In genomic region chr21:17045214-17045835, GRCh38 we compare ENCODE assay signal across 8 cellular contexts.
A peak's percentile ranks its signal among the peaks of the same experiment; 100 is the strongest.
DNase-seq lines count a peak whose midpoint lies in the region; ATAC-seq, FAIRE-seq and TF ChIP-seq lines count a peak whose summit lies in the region.

No MANE protein-coding gene starts in this region.

- H3K4me1 Mint-ChIP-seq in CD4-positive, alpha-beta T cell (ENCODE audit: low read depth), result no peaks in the 10 kb centered on the region
- no peaks in the 10 kb centered on the region for H3K4me1 Mint-ChIP-seq in activated CD4-positive, alpha-beta T cell treated with anti-CD3 and anti-CD28 coated beads, Interleukin-2, amount 10 ng/mL, durations not matched to agents 7 days and 5 days

- no peaks in the 10 kb centered on the region for H3K9me2 ChIP-seq in DOHH2 (replicated peaks; ENCODE audit: control insufficient read depth, low read length)

- FAIRE-seq in GM12892 (lab: Jason Lieb, UNC), result no peak

- no peak overlapping the region for H3K27ac Mint-ChIP-seq in CD4-positive, alpha-beta T cell
- no peak overlapping the region for H3K27ac Mint-ChIP-seq in activated CD4-positive, alpha-beta T cell treated with anti-CD3 and anti-CD28 coated beads, Interleukin-2, amount 10 ng/mL, durations not matched to agents 7 days and 5 days

- no peaks in the 10 kb centered on the region for H4K20me1 ChIP-seq in DOHH2 (ENCODE audit: control insufficient read depth, insufficient read depth, low read depth, low read length)

- H3K27me3 Mint-ChIP-seq in CD4-positive, alpha-beta T cell, result no peaks in the 10 kb centered on the region
- no peaks in the 10 kb centered on the region for H3K27me3 Mint-ChIP-seq in activated CD4-positive, alpha-beta T cell treated with anti-CD3 and anti-CD28 coated beads, Interleukin-2, amount 10 ng/mL, durations not matched to agents 7 days and 5 days

- H3K79me2 ChIP-seq in DOHH2 (ENCODE audit: control insufficient read depth, low read length), result no peaks in the 10 kb centered on the region

- no peak for TF ChIP-seq POLR2A in GM12892 (IDR thresholded peaks at IDR 0.05; ENCODE audit: low read depth, low read length)

- POLR2A ChIA-PET in CD4-positive, alpha-beta T cell (lab: Charles Lee), result no interaction called here
- POLR2A ChIA-PET in activated CD4-positive, alpha-beta T cell treated with anti-CD3 and anti-CD28 coated beads, Interleukin-2, amount 10 ng/mL, durations not matched to agents 7 days and 5 days (lab: Charles Lee), result no interaction called here

- DNase-seq in NCI-H1417 (lab: John Stamatoyannopoulos, UW) (peak in 2 of 3 experiments; percentile 13 to 68), cerebellum (ENCODE audit: low spot score) (peak; percentile 10), myocyte (ENCODE audit: low read depth) (peak; percentile 61), GM12892 (ENCODE audit: insufficient read length) (no peak)
- DNase-seq in CD4-positive, alpha-beta T cell, result no peak
- DNase-seq in activated CD4-positive, alpha-beta T cell treated with anti-CD3 and anti-CD28 coated beads, Interleukin-2, amount 10 ng/mL, durations not matched to agents 7 days and 5 days, result no peak

- CTCF ChIA-PET in CD4-positive, alpha-beta T cell (lab: Charles Lee), result no interaction called here
- CTCF ChIA-PET in activated CD4-positive, alpha-beta T cell treated with anti-CD3 and anti-CD28 coated beads, Interleukin-2, amount 10 ng/mL, durations not matched to agents 7 days and 5 days (lab: Charles Lee), result no interaction called here

- H3K36me3 ChIP-seq in DOHH2 (ENCODE audit: control insufficient read depth, low read length), result no peaks in the 10 kb centered on the region

- H3K4me1 ChIP-seq in DOHH2 (ENCODE audit: control insufficient read depth, low read length), result no peaks in the 10 kb centered on the region

- no peak overlapping the region for H3K4me3 Mint-ChIP-seq in CD4-positive, alpha-beta T cell
- no peak overlapping the region for H3K4me3 Mint-ChIP-seq in activated CD4-positive, alpha-beta T cell treated with anti-CD3 and anti-CD28 coated beads, Interleukin-2, amount 10 ng/mL, durations not matched to agents 7 days and 5 days

- no peak for ATAC-seq in HG03095 (IDR thresholded peaks at IDR 0.05; ENCODE audit: unreplicated experiment)
- no peak for ATAC-seq in CD4-positive, alpha-beta T cell (ENCODE audit: poor library complexity)

- peaks cover 11% of the 10 kb centered on the region; the same call in 1 of the 2 replicates for H3K9me3 ChIP-seq in DOHH2 (ENCODE audit: control insufficient read depth, insufficient read depth, low read length)
- H3K9me3 ChIP-seq in CD4-positive, alpha-beta T cell (ENCODE audit: control insufficient read depth, low read length), result no peaks in the 10 kb centered on the region

- no peak overlapping the region for H3K27ac ChIP-seq in DOHH2 (ENCODE audit: low read depth, low read length)
- H3K27ac ChIP-seq in CD4-positive, alpha-beta T cell (ENCODE audit: low read depth, low read length), result no peak overlapping the region

- no peak overlapping the region for H3K4me3 ChIP-seq in DOHH2 (ENCODE audit: low read length)

- no peak overlapping the region for H3K4me2 ChIP-seq in DOHH2 (ENCODE audit: low read length)

- intact Hi-C loops in CD4-positive, alpha-beta T cell (cut with DNase I, micrococcal nuclease), result no loop called here

- H3K36me3 Mint-ChIP-seq in CD4-positive, alpha-beta T cell (ENCODE audit: low read depth), result no peaks in the 10 kb centered on the region
- no peaks in the 10 kb centered on the region for H3K36me3 Mint-ChIP-seq in activated CD4-positive, alpha-beta T cell treated with anti-CD3 and anti-CD28 coated beads, Interleukin-2, amount 10 ng/mL, durations not matched to agents 7 days and 5 days (ENCODE audit: low read depth)

- TF ChIP-seq CTCF in DOHH2 (IDR thresholded peaks at IDR 0.05; ENCODE audit: low read depth, low read length, poor library complexity, severe bottlenecking), result peak; percentile 56
- TF ChIP-seq CTCF in CD4-positive, alpha-beta T cell (IDR thresholded peaks at IDR 0.05), result no peak

- H3F3A ChIP-seq in DOHH2 (ENCODE audit: control insufficient read depth, insufficient read depth), result no peaks in the 10 kb centered on the region

- H3K27me3 ChIP-seq in DOHH2 (ENCODE audit: control insufficient read depth, low read length), result no peaks in the 10 kb centered on the region
- no peaks in the 10 kb centered on the region for H3K27me3 ChIP-seq in CD4-positive, alpha-beta T cell (ENCODE audit: control insufficient read depth, insufficient read depth, low read length)

- peaks cover 16% of the 10 kb centered on the region for H3K9me3 Mint-ChIP-seq in CD4-positive, alpha-beta T cell
- H3K9me3 Mint-ChIP-seq in activated CD4-positive, alpha-beta T cell treated with anti-CD3 and anti-CD28 coated beads, Interleukin-2, amount 10 ng/mL, durations not matched to agents 7 days and 5 days, result peaks cover 13% of the 10 kb centered on the region

Comparison
In these comparisons a context has a peak if more than half of its experiments do, and no peak if none do; other contexts are left out.
1. DNase-seq: peak in NCI-H1417 (2 of 3), cerebellum (single experiment) and myocyte (single experiment); none in CD4-positive, alpha-beta T cell (0 of 10), activated CD4-positive, alpha-beta T cell treated with anti-CD3 and anti-CD28 coated beads, Interleukin-2, amount 10 ng/mL, durations not matched to agents 7 days and 5 days (single experiment) and GM12892 (single experiment).